9 cellular contexts compared by ENCODE assay signal in the genomic region with DNA sequence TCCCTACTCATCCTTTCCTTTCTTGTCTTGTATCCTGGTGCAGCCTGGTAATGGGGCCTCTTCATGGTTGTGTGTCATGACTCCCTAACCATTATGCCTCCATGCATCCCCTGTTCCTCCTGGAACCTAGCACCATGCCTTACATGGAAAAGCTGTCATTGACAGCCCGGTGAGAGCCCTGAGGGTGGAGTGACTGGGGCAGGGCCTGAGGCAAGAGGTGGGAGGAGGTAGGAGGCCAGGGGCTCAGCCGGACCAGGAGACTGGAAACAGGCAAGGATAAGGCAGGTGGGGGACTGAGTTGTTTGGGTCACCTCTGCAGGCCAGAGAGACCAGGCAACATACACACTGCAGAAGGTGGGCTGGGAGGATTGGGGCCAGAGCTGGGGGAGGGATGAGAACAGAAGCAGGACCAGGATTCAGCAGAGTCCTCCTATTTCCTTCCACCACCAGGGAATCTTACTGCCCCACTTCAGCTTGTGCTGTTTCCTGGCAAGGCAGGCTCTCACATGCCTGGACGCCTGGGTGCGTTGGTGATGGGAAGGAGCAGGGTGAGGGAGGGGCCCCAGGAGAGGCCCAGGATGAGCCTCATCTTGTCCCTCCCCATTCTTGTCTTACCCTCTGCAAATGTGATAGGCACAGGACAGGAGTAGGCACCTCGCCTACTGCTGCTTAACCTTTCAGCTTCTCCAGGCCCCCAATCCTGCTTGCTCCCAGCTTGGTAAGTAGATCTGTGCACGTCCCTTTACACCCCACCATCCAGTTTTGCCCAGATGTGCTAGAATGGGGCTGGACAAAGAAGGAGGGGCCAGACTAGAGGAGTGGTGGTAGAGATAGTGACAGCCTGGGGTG. TPM values are rescaled to one million over a fixed set of nuclear protein-coding genes. Genes with fewer than 3 reads are reported as not detected.
DNase-seq lines count a peak whose midpoint lies in the region; ATAC-seq and TF ChIP-seq lines count a peak whose summit lies in the region.
"Had no signal": no experiment of that assay in that cellular context is flagged by ENCODE, and none has a peak within 500 bp of the region (broad histone marks: within the 10 kb centered on the region; RNA-seq: fewer than 3 reads in every experiment).

A gene with protein sequence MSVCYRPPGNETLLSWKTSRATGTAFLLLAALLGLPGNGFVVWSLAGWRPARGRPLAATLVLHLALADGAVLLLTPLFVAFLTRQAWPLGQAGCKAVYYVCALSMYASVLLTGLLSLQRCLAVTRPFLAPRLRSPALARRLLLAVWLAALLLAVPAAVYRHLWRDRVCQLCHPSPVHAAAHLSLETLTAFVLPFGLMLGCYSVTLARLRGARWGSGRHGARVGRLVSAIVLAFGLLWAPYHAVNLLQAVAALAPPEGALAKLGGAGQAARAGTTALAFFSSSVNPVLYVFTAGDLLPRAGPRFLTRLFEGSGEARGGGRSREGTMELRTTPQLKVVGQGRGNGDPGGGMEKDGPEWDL (plus strand): TSS at position 603 of the 849 bp plus-strand sequence. CDS start 525 bp downstream, outside the sequence.

- TF ChIP-seq EP300 in upper lobe of left lung (IDR thresholded peaks at IDR 0.05), result no peak

- DNase-seq in heart right ventricle (no peak), Right ventricle myocardium inferior (ENCODE audit: missing footprints) (no peak), body of pancreas (no peak), lung (ENCODE audit: low spot score) (no peak), upper lobe of left lung (no peak), MV-4-11 (lab: John Stamatoyannopoulos, UW) (no peak), WERI-Rb-1 (no peak)
- DNase-seq: DND-41 had no signal

- no peak for ATAC-seq in heart right ventricle
- no peak for ATAC-seq in Right ventricle myocardium inferior
- ATAC-seq in body of pancreas, result no peak
- ATAC-seq in lung (ENCODE audit: insufficient read depth, low FRiP score), result no peak
- ATAC-seq in upper lobe of left lung (ENCODE audit: low FRiP score in 2 of 2), result no peak
- ATAC-seq in GM18517 (IDR thresholded peaks at IDR 0.05; ENCODE audit: unreplicated experiment), result no peak

- H3K27me3 ChIP-seq in heart right ventricle, result no peaks in the 10 kb centered on the region
- no peaks in the 10 kb centered on the region for H3K27me3 ChIP-seq in body of pancreas
- no peaks in the 10 kb centered on the region for H3K27me3 ChIP-seq in lung (ENCODE audit: control insufficient read depth, insufficient read depth)
- no peaks in the 10 kb centered on the region for H3K27me3 ChIP-seq in upper lobe of left lung
- no peaks in the 10 kb centered on the region for H3K27me3 ChIP-seq in WERI-Rb-1 (ENCODE audit: insufficient read depth, low read depth, severe bottlenecking)

- WGBS in heart right ventricle, 2 donors, result 71 to 77% methylated on average over 6 of the region's 6 CpGs
- 64 to 65% methylated on average over 6 of the region's 6 CpGs for WGBS in body of pancreas, 2 donors
- WGBS in lung, 2 donors, result 65 to 71% methylated on average over 6 of the region's 6 CpGs
- WGBS in upper lobe of left lung, 2 donors, result 69 to 80% methylated on average over 6 of the region's 6 CpGs

- H3K9me3 ChIP-seq in heart right ventricle, result no peaks in the 10 kb centered on the region
- no peaks in the 10 kb centered on the region for H3K9me3 ChIP-seq in body of pancreas
- no peaks in the 10 kb centered on the region for H3K9me3 ChIP-seq in lung (ENCODE audit: control insufficient read depth in 2 of 2, insufficient read depth in 1 of 2, low read length in 1 of 2)
- H3K9me3 ChIP-seq in upper lobe of left lung, result no peaks in the 10 kb centered on the region
- no peaks in the 10 kb centered on the region for H3K9me3 ChIP-seq in WERI-Rb-1 (ENCODE audit: severe bottlenecking)

- H3K27ac ChIP-seq in heart right ventricle (peak within 1 kb of the TSS; percentile 69 to 96 (median 86)), body of pancreas (peak within 1 kb of the TSS; percentile 79 to 91 (median 86)), lung (ENCODE audit: low read depth in 1 of 2, low read length in 1 of 2) (peak within 1 kb of the TSS; percentile 55 to 92), upper lobe of left lung (peak within 1 kb of the TSS; percentile 79 to 93 (median 91)), WERI-Rb-1 (no peak within 1 kb of the TSS)

- H3K4me1 ChIP-seq in heart right ventricle (peaks cover 14 to 72% (median 56%) of the 10 kb centered on the region in 9 donors), body of pancreas (peaks cover 62% of the 10 kb centered on the region), lung (ENCODE audit: control insufficient read depth in 2 of 2, insufficient read depth in 2 of 2, low read length in 2 of 2) (peaks cover 4 to 35% of the 10 kb centered on the region in 2 donors), upper lobe of left lung (peaks cover 57 to 71% (median 65%) of the 10 kb centered on the region in 4 donors)

- intact Hi-C loops in heart right ventricle (cut with DNase I) (loop anchor here in 1 of 10 donors (5.0 kb wide), 1 partner anchor 297 kb away; no protein-coding TSS in a partner anchor), Right ventricle myocardium inferior (cut with DNase I) (no loop called here), body of pancreas (cut with DNase I) (no loop called here)

- TF ChIP-seq POLR2A in body of pancreas (IDR thresholded peaks at IDR 0.05) (no peak), upper lobe of left lung (IDR thresholded peaks at IDR 0.05) (no peak)

- H3K4me3 ChIP-seq in heart right ventricle (peak within 1 kb of the TSS; percentile 45 to 71 (median 62)), body of pancreas (no peak within 1 kb of the TSS), lung (peak within 1 kb of the TSS; percentile 42), upper lobe of left lung (peak within 1 kb of the TSS; percentile 29 to 58 (median 51)), WERI-Rb-1 (ENCODE audit: low read depth, low read length) (no peak within 1 kb of the TSS)

- H3K36me3 ChIP-seq in heart right ventricle, result peaks cover 0 to 32% (median 18%) of the 10 kb centered on the region in 9 donors
- H3K36me3 ChIP-seq in body of pancreas (replicated peaks in 1 of 2; ENCODE audit: insufficient read depth in 1 of 2, low read depth in 2 of 2), result peaks cover 0 to 9% of the 10 kb centered on the region in 2 donors
- H3K36me3 ChIP-seq in lung (ENCODE audit: control insufficient read depth in 2 of 2, insufficient read depth in 2 of 2, low read length in 2 of 2), result peaks cover 2 to 20% of the 10 kb centered on the region in 2 donors
- H3K36me3 ChIP-seq in upper lobe of left lung, result peaks cover 9 to 34% (median 27%) of the 10 kb centered on the region in 4 donors
- peaks cover 26% of the 10 kb centered on the region for H3K36me3 ChIP-seq in WERI-Rb-1

- TF ChIP-seq CTCF in heart right ventricle (IDR thresholded peaks at IDR 0.05) (no peak), body of pancreas (IDR thresholded peaks at IDR 0.05) (no peak), lung (IDR thresholded peaks at IDR 0.05; ENCODE audit: control extremely low read depth, extremely low read depth) (no peak), upper lobe of left lung (IDR thresholded peaks at IDR 0.05) (no peak), WERI-Rb-1 (IDR thresholded peaks at IDR 0.05; ENCODE audit: low read depth, low read length) (no peak)

RNA-seq across cellular contexts. Expression of the gene that starts here (rescaled TPM):
- total RNA-seq in heart right ventricle, result 1 to 10 TPM in 7 of 10 donors, under 1 TPM in 3; 0.68 to 2.4 (median 1.3) TPM
- polyA plus RNA-seq in heart right ventricle, result under 1 TPM; 0.51 to 0.90 TPM
- total RNA-seq in Right ventricle myocardium inferior, result 0.57 TPM
- 10 to 100 TPM; 10.9 to 31.3 TPM for total RNA-seq in body of pancreas
- total RNA-seq in lung, result 10 to 100 TPM in 1 of 2 donors, 1 to 10 TPM in 1; 5.8 to 14.0 TPM
- 1 to 10 TPM; 1.8 to 5.5 TPM for polyA plus RNA-seq in lung
- 10 to 100 TPM in 4 of 6 donors, 1 to 10 TPM in 2; 6.2 to 49.2 (median 10.9) TPM for total RNA-seq in upper lobe of left lung

Comparison
In these comparisons a context has a peak if more than half of its experiments do, and no peak if none do; other contexts are left out.
1. H3K4me3 ChIP-seq: peak in heart right ventricle (10 of 10), lung (single experiment) and upper lobe of left lung (4 of 4); none in body of pancreas (0 of 2) and WERI-Rb-1 (single experiment).